29 cellular contexts compared by ENCODE assay signal in the genomic region with DNA sequence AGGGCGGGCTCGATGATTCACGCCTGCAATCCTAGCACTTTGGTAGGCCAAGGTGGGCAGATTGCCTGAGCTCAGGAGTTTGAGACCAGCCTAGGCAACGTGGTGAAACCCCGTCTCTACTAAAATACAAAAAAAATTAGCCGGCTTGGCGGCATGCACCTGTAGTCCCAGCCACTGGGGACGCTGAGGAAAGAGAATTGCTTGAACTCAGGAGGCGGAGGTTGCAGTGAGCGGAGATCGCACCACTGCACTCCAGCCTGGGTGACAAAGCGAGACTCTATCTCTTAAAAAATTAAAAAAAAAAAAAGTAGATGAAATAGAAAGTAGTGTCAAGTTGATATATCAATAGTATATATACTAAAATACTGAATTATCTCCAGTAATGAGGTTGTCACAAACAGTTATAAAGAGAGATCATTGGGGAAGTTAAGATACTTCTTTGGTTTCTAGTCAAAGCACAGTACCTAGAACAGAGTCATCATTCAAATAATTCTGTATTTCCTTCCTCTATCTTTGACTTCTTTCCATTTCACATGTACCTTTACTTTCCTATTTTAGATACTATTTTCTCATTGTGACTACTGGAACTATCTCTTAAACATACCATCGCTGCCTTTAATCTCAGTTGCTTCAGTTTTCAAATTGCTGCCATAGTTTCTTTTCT.
"Had no signal": no experiment of that assay in that cellular context is flagged by ENCODE, and none has a peak within 500 bp of the region (broad histone marks: within the 10 kb centered on the region; RNA-seq: fewer than 3 reads in every experiment).

No MANE protein-coding gene starts in this region.

- H3K4me1 ChIP-seq: Peyer's patch, SJSA1 had no signal

- H3K9me3 ChIP-seq: Peyer's patch, SJSA1 had no signal

- H3K27ac Mint-ChIP-seq: activated CD8-positive, alpha-beta memory T cell treated with anti-CD3 and anti-CD28 coated beads, Interleukin-2, amount 10 ng/mL, durations not matched to agents 7 days and 5 days; activated naive CD4-positive, alpha-beta T cell treated with anti-CD3 and anti-CD28 coated beads, Interleukin-2, amount 50 U/mL, for 72 hours; activated naive CD8-positive, alpha-beta T cell treated with anti-CD3 and anti-CD28 coated beads, Interleukin-2, amount 50 U/mL, for 24 hours; activated T-cell treated with anti-CD3 and anti-CD28 coated beads, Interleukin-2, amount 50 U/mL, for 24 hours; activated T-helper 1 cell treated with anti-CD3 and anti-CD28 coated beads, Interleukin-12 subunit alpha, Interleukin-12 subunit beta, Interleukin-2, Interleukin-4 antibody, amounts not matched to agents 30 ng/mL and 10 ng/mL and 1 ng/mL, durations not matched to agents 14 hours and 24 hours and 36 hours; brain; T-helper 17 cell; WTC11 had no signal

- ATAC-seq: activated CD8-positive, alpha-beta memory T cell treated with anti-CD3 and anti-CD28 coated beads, Interleukin-2, amount 10 ng/mL, durations not matched to agents 7 days and 5 days; activated naive CD4-positive, alpha-beta T cell treated with anti-CD3 and anti-CD28 coated beads, Interleukin-2, amount 50 U/mL, for 72 hours; activated naive CD8-positive, alpha-beta T cell treated with anti-CD3 and anti-CD28 coated beads, Interleukin-2, amount 50 U/mL, for 24 hours; T-helper 17 cell; WTC11 had no signal

- H3K36me3 ChIP-seq: cardiac muscle cell, Peyer's patch, SJSA1 had no signal

- H3K27me3 ChIP-seq: cardiac muscle cell, Peyer's patch had no signal

- H3K4me3 ChIP-seq: cardiac muscle cell, Peyer's patch, SJSA1 had no signal

- H3K27ac ChIP-seq: cardiac muscle cell, Peyer's patch, RWPE1, SJSA1 had no signal

- H3K27me3 Mint-ChIP-seq: activated CD8-positive, alpha-beta memory T cell treated with anti-CD3 and anti-CD28 coated beads, Interleukin-2, amount 10 ng/mL, durations not matched to agents 7 days and 5 days; activated naive CD8-positive, alpha-beta T cell treated with anti-CD3 and anti-CD28 coated beads, Interleukin-2, amount 50 U/mL, for 24 hours; activated T-cell treated with anti-CD3 and anti-CD28 coated beads, Interleukin-2, amount 50 U/mL, for 24 hours; brain; T-helper 17 cell had no signal

- H3K4me3 Mint-ChIP-seq: activated CD8-positive, alpha-beta memory T cell treated with anti-CD3 and anti-CD28 coated beads, Interleukin-2, amount 10 ng/mL, durations not matched to agents 7 days and 5 days; activated naive CD8-positive, alpha-beta T cell treated with anti-CD3 and anti-CD28 coated beads, Interleukin-2, amount 50 U/mL, for 24 hours; activated T-cell treated with anti-CD3 and anti-CD28 coated beads, Interleukin-2, amount 50 U/mL, for 24 hours; activated T-helper 1 cell treated with anti-CD3 and anti-CD28 coated beads, Interleukin-12 subunit alpha, Interleukin-12 subunit beta, Interleukin-2, Interleukin-4 antibody, amounts not matched to agents 30 ng/mL and 10 ng/mL and 1 ng/mL, durations not matched to agents 14 hours and 24 hours and 36 hours; brain; T-helper 17 cell; WTC11 had no signal

- H3K9me3 Mint-ChIP-seq: activated naive CD8-positive, alpha-beta T cell treated with anti-CD3 and anti-CD28 coated beads, Interleukin-2, amount 50 U/mL, for 24 hours; activated T-cell treated with anti-CD3 and anti-CD28 coated beads, Interleukin-2, amount 50 U/mL, for 24 hours; activated T-helper 1 cell treated with anti-CD3 and anti-CD28 coated beads, Interleukin-12 subunit alpha, Interleukin-12 subunit beta, Interleukin-2, Interleukin-4 antibody, amounts not matched to agents 30 ng/mL and 10 ng/mL and 1 ng/mL, durations not matched to agents 14 hours and 24 hours and 36 hours; brain; WTC11 had no signal

- DNase-seq: activated CD4-positive, alpha-beta T cell treated with anti-CD3 and anti-CD28 coated beads for 48 hours; activated CD4-positive, alpha-beta T cell treated with anti-CD3 and anti-CD28 coated beads, Interleukin-2, amount 50 U/mL, for 4 hours; activated CD4-positive, CD25-positive, alpha-beta regulatory T cell treated with anti-CD3 and anti-CD28 coated beads, Interleukin-2, amount 50 U/mL, for 72 hours; activated CD8-positive, alpha-beta memory T cell treated with anti-CD3 and anti-CD28 coated beads, Interleukin-2, amount 10 ng/mL, durations not matched to agents 7 days and 5 days; activated effector memory CD4-positive, alpha-beta T cell treated with Interleukin-2 at 50 U/mL for 16 hours; activated naive CD4-positive, alpha-beta T cell treated with Interleukin-2 at 50 U/mL for 16 hours; activated naive CD8-positive, alpha-beta T cell treated with anti-CD3 and anti-CD28 coated beads, Interleukin-2, amount 50 U/mL, for 24 hours; activated T-cell treated with anti-CD3 and anti-CD28 coated beads, Interleukin-2, amount 50 U/mL, for 24 hours; amygdala; NCI-H1048; NCI-H146; NCI-H187 treated with DMSO at 0.1 percent for 48 hours; NCI-H2171; NCI-H2227 treated with DMSO at 0.1 percent for 48 hours; NCI-H446 treated with DMSO at 0.1 percent for 48 hours; NCI-H526; NCI-H774; OCI-M1; Peyer's patch; Right ventricle myocardium superior; T-helper 17 cell; T-helper 9 cell had no signal

- H3K36me3 Mint-ChIP-seq: activated CD8-positive, alpha-beta memory T cell treated with anti-CD3 and anti-CD28 coated beads, Interleukin-2, amount 10 ng/mL, durations not matched to agents 7 days and 5 days; activated naive CD4-positive, alpha-beta T cell treated with anti-CD3 and anti-CD28 coated beads, Interleukin-2, amount 50 U/mL, for 72 hours; brain; WTC11 had no signal

- H3K4me1 Mint-ChIP-seq: activated CD8-positive, alpha-beta memory T cell treated with anti-CD3 and anti-CD28 coated beads, Interleukin-2, amount 10 ng/mL, durations not matched to agents 7 days and 5 days; activated naive CD8-positive, alpha-beta T cell treated with anti-CD3 and anti-CD28 coated beads, Interleukin-2, amount 50 U/mL, for 24 hours; brain; T-helper 17 cell had no signal
